ENCODE assay signal across 1 cellular context in the genomic region with DNA sequence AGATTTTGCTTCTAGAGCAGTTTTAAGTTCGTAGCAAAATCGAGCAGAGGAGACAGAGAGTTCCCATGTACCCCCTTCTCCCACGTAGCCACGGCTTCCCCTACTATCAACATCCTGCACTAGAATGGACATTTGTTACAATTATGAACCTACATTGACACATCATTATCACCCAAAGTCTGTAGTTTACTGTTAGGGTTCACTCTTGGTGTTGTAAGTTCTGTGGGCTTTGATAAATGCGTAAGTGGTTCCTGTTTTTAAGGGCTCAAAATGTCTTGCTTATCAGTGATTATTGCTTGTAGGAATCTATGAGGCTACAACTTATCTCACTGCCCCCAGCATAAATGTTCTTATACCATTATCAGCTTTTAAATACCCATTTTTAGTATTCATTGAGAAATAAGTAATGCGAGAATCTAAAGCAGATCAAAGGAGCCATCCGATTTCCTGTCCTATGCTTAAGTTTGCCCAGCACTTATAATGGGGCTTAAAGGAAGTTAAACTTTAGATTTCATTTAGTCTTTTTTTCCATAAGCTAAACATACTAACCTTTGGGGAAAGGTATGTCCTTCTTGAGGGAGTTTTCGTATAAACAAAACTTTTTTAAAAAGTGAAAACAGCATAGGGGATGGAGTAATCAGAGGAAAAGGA.
A peak's percentile ranks its signal among the peaks of the same experiment; 100 is the strongest.
TF ChIP-seq lines count a peak whose summit lies in the region.

No MANE protein-coding gene starts in this region.

TF ChIP-seq in K562, 482 proteins besides CTCF, POLR2A, EP300 and RAD21 (continued from another document and continues in another):
- TF ChIP-seq, protein P1, sequence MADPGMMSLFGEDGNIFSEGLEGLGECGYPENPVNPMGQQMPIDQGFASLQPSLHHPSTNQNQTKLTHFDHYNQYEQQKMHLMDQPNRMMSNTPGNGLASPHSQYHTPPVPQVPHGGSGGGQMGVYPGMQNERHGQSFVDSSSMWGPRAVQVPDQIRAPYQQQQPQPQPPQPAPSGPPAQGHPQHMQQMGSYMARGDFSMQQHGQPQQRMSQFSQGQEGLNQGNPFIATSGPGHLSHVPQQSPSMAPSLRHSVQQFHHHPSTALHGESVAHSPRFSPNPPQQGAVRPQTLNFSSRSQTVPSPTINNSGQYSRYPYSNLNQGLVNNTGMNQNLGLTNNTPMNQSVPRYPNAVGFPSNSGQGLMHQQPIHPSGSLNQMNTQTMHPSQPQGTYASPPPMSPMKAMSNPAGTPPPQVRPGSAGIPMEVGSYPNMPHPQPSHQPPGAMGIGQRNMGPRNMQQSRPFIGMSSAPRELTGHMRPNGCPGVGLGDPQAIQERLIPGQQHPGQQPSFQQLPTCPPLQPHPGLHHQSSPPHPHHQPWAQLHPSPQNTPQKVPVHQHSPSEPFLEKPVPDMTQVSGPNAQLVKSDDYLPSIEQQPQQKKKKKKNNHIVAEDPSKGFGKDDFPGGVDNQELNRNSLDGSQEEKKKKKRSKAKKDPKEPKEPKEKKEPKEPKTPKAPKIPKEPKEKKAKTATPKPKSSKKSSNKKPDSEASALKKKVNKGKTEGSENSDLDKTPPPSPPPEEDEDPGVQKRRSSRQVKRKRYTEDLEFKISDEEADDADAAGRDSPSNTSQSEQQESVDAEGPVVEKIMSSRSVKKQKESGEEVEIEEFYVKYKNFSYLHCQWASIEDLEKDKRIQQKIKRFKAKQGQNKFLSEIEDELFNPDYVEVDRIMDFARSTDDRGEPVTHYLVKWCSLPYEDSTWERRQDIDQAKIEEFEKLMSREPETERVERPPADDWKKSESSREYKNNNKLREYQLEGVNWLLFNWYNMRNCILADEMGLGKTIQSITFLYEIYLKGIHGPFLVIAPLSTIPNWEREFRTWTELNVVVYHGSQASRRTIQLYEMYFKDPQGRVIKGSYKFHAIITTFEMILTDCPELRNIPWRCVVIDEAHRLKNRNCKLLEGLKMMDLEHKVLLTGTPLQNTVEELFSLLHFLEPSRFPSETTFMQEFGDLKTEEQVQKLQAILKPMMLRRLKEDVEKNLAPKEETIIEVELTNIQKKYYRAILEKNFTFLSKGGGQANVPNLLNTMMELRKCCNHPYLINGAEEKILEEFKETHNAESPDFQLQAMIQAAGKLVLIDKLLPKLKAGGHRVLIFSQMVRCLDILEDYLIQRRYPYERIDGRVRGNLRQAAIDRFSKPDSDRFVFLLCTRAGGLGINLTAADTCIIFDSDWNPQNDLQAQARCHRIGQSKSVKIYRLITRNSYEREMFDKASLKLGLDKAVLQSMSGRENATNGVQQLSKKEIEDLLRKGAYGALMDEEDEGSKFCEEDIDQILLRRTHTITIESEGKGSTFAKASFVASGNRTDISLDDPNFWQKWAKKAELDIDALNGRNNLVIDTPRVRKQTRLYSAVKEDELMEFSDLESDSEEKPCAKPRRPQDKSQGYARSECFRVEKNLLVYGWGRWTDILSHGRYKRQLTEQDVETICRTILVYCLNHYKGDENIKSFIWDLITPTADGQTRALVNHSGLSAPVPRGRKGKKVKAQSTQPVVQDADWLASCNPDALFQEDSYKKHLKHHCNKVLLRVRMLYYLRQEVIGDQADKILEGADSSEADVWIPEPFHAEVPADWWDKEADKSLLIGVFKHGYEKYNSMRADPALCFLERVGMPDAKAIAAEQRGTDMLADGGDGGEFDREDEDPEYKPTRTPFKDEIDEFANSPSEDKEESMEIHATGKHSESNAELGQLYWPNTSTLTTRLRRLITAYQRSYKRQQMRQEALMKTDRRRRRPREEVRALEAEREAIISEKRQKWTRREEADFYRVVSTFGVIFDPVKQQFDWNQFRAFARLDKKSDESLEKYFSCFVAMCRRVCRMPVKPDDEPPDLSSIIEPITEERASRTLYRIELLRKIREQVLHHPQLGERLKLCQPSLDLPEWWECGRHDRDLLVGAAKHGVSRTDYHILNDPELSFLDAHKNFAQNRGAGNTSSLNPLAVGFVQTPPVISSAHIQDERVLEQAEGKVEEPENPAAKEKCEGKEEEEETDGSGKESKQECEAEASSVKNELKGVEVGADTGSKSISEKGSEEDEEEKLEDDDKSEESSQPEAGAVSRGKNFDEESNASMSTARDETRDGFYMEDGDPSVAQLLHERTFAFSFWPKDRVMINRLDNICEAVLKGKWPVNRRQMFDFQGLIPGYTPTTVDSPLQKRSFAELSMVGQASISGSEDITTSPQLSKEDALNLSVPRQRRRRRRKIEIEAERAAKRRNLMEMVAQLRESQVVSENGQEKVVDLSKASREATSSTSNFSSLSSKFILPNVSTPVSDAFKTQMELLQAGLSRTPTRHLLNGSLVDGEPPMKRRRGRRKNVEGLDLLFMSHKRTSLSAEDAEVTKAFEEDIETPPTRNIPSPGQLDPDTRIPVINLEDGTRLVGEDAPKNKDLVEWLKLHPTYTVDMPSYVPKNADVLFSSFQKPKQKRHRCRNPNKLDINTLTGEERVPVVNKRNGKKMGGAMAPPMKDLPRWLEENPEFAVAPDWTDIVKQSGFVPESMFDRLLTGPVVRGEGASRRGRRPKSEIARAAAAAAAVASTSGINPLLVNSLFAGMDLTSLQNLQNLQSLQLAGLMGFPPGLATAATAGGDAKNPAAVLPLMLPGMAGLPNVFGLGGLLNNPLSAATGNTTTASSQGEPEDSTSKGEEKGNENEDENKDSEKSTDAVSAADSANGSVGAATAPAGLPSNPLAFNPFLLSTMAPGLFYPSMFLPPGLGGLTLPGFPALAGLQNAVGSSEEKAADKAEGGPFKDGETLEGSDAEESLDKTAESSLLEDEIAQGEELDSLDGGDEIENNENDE (IDR thresholded peaks at IDR 0.05; ENCODE audit: low read depth, low read length) = no peak
- TF ChIP-seq ZBED1 (IDR thresholded peaks at IDR 0.05) (no peak), PHTF2 (CRISPR knock-in tag; IDR thresholded peaks at IDR 0.05) (no peak), ARID1B (IDR thresholded peaks at IDR 0.05) (peak; percentile 90), CTBP1 (IDR thresholded peaks at IDR 0.05; ENCODE audit: borderline replicate concordance) (no peak), HNRNPK (IDR thresholded peaks at IDR 0.05; ENCODE audit: low read depth, low read length, poor library complexity, severe bottlenecking) (no peak), ZNF561 (CRISPR knock-in tag; conservative IDR thresholded peaks at IDR 0.05) (no peak), TAF1 (IDR thresholded peaks at IDR 0.05; ENCODE audit: control insufficient read depth, extremely low read depth, insufficient read depth, low read length, severe bottlenecking) (no peak), KLF16 (IDR thresholded peaks at IDR 0.05) (peak; percentile 81), RHOXF2B (CRISPR knock-in tag; conservative IDR thresholded peaks at IDR 0.05) (no peak), YY1 (IDR thresholded peaks at IDR 0.05; ENCODE audit: borderline replicate concordance in 1 of 3, control insufficient read depth in 1 of 3, extremely low read depth in 1 of 3, insufficient read depth in 3 of 3, insufficient read length in 1 of 3, insufficient replicate concordance in 2 of 3, low read depth in 1 of 3, low read length in 2 of 3) (no peak), SNIP1 (IDR thresholded peaks at IDR 0.05; ENCODE audit: low read depth) (no peak), HMG20B (CRISPR knock-in tag; IDR thresholded peaks at IDR 0.05) (no peak), NUFIP1 (IDR thresholded peaks at IDR 0.05; ENCODE audit: partially characterized antibody) (no peak), L3MBTL2 (IDR thresholded peaks at IDR 0.05) (no peak), RBM17 (IDR thresholded peaks at IDR 0.05; ENCODE audit: borderline replicate concordance, low read depth, low read length) (no peak), ZSCAN32 (CRISPR knock-in tag; IDR thresholded peaks at IDR 0.05) (no peak), KDM2B (CRISPR knock-in tag; IDR thresholded peaks at IDR 0.05) (no peak), ZNF324 (CRISPR knock-in tag; IDR thresholded peaks at IDR 0.05) (no peak), PCBP2 (IDR thresholded peaks at IDR 0.05; ENCODE audit: low read depth, low read length, poor library complexity, severe bottlenecking) (no peak), ZNF23 (CRISPR knock-in tag; IDR thresholded peaks at IDR 0.05) (no peak), ZC3H11A (IDR thresholded peaks at IDR 0.05; ENCODE audit: low read depth, low read length) (no peak), ZNF778 (CRISPR knock-in tag; IDR thresholded peaks at IDR 0.05) (no peak), NR2F6 (CRISPR knock-in tag; IDR thresholded peaks at IDR 0.05) (no peak), SAFB2 (IDR thresholded peaks at IDR 0.05; ENCODE audit: borderline replicate concordance, low read depth, low read length, severe bottlenecking) (no peak), KAT2B (IDR thresholded peaks at IDR 0.05; ENCODE audit: low read depth, low read length) (no peak), TAF9B (IDR thresholded peaks at IDR 0.05; ENCODE audit: partially characterized antibody) (no peak), GATA2 (CRISPR knock-in tag; IDR thresholded peaks at IDR 0.05) (peak; percentile 35)
- TF ChIP-seq, protein P2, sequence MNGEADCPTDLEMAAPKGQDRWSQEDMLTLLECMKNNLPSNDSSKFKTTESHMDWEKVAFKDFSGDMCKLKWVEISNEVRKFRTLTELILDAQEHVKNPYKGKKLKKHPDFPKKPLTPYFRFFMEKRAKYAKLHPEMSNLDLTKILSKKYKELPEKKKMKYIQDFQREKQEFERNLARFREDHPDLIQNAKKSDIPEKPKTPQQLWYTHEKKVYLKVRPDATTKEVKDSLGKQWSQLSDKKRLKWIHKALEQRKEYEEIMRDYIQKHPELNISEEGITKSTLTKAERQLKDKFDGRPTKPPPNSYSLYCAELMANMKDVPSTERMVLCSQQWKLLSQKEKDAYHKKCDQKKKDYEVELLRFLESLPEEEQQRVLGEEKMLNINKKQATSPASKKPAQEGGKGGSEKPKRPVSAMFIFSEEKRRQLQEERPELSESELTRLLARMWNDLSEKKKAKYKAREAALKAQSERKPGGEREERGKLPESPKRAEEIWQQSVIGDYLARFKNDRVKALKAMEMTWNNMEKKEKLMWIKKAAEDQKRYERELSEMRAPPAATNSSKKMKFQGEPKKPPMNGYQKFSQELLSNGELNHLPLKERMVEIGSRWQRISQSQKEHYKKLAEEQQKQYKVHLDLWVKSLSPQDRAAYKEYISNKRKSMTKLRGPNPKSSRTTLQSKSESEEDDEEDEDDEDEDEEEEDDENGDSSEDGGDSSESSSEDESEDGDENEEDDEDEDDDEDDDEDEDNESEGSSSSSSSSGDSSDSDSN (IDR thresholded peaks at IDR 0.05; ENCODE audit: borderline replicate concordance in 1 of 2, low read depth in 2 of 2, low read length in 2 of 2) = no peak
- TF ChIP-seq, protein P3, sequence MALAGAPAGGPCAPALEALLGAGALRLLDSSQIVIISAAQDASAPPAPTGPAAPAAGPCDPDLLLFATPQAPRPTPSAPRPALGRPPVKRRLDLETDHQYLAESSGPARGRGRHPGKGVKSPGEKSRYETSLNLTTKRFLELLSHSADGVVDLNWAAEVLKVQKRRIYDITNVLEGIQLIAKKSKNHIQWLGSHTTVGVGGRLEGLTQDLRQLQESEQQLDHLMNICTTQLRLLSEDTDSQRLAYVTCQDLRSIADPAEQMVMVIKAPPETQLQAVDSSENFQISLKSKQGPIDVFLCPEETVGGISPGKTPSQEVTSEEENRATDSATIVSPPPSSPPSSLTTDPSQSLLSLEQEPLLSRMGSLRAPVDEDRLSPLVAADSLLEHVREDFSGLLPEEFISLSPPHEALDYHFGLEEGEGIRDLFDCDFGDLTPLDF (CRISPR knock-in tag; IDR thresholded peaks at IDR 0.05) = no peak
- TF ChIP-seq, protein P4, sequence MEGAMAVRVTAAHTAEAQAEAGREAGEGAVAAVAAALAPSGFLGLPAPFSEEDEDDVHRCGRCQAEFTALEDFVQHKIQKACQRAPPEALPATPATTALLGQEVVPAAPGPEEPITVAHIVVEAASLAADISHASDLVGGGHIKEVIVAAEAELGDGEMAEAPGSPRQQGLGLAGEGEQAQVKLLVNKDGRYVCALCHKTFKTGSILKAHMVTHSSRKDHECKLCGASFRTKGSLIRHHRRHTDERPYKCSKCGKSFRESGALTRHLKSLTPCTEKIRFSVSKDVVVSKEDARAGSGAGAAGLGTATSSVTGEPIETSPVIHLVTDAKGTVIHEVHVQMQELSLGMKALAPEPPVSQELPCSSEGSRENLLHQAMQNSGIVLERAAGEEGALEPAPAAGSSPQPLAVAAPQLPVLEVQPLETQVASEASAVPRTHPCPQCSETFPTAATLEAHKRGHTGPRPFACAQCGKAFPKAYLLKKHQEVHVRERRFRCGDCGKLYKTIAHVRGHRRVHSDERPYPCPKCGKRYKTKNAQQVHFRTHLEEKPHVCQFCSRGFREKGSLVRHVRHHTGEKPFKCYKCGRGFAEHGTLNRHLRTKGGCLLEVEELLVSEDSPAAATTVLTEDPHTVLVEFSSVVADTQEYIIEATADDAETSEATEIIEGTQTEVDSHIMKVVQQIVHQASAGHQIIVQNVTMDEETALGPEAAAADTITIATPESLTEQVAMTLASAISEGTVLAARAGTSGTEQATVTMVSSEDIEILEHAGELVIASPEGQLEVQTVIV (CRISPR knock-in tag; IDR thresholded peaks at IDR 0.05; ENCODE audit: borderline replicate concordance) = no peak
- TF ChIP-seq, protein P5, sequence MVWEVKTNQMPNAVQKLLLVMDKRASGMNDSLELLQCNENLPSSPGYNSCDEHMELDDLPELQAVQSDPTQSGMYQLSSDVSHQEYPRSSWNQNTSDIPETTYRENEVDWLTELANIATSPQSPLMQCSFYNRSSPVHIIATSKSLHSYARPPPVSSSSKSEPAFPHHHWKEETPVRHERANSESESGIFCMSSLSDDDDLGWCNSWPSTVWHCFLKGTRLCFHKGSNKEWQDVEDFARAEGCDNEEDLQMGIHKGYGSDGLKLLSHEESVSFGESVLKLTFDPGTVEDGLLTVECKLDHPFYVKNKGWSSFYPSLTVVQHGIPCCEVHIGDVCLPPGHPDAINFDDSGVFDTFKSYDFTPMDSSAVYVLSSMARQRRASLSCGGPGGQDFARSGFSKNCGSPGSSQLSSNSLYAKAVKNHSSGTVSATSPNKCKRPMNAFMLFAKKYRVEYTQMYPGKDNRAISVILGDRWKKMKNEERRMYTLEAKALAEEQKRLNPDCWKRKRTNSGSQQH (CRISPR knock-in tag; IDR thresholded peaks at IDR 0.05) = no peak
- TF ChIP-seq, protein P6, sequence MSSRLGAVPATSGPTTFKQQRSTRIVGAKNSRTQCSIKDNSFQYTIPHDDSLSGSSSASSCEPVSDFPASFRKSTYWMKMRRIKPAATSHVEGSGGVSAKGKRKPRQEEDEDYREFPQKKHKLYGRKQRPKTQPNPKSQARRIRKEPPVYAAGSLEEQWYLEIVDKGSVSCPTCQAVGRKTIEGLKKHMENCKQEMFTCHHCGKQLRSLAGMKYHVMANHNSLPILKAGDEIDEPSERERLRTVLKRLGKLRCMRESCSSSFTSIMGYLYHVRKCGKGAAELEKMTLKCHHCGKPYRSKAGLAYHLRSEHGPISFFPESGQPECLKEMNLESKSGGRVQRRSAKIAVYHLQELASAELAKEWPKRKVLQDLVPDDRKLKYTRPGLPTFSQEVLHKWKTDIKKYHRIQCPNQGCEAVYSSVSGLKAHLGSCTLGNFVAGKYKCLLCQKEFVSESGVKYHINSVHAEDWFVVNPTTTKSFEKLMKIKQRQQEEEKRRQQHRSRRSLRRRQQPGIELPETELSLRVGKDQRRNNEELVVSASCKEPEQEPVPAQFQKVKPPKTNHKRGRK (tag; IDR thresholded peaks at IDR 0.05) = no peak
